In genomic region chr3:40912461-40912860, GRCh38 we compare ENCODE assay signal across 16 cellular contexts.
DNase-seq lines count a peak whose midpoint lies in the region; ATAC-seq and TF ChIP-seq lines count a peak whose summit lies in the region.
"Had no signal": no experiment of that assay in that cellular context is flagged by ENCODE, and none has a peak within 500 bp of the region (broad histone marks: within the 10 kb centered on the region; RNA-seq: fewer than 3 reads in every experiment).

No MANE protein-coding gene starts in this region.

- H3K27ac ChIP-seq in esophagus muscularis mucosa (replicated peaks in 1 of 4) (no peak overlapping the region), right lobe of liver (peak overlapping the region in 1 of 3 donors; percentile 30), transverse colon (peak overlapping the region; percentile 30 to 62 (median 52))
- H3K27ac ChIP-seq: BLaER1 had no signal

- CTCF ChIA-PET in Caco-2 (lab: Charles Lee), result no interaction called here

- peak overlapping the region; percentile 43 for H3K27ac Mint-ChIP-seq in Caco-2 (ENCODE audit: unreplicated experiment)
- H3K27ac Mint-ChIP-seq: CD14-positive monocyte; CD4-positive, alpha-beta memory T cell; H9 had no signal

- H3K4me3 ChIP-seq in Caco-2 (ENCODE audit: low read depth, low read length) (no peak overlapping the region), esophagus muscularis mucosa (no peak overlapping the region), right lobe of liver (no peak overlapping the region), transverse colon (no peak overlapping the region)
- H3K4me3 ChIP-seq: BLaER1, GM12878 had no signal

- TF ChIP-seq CTCF in Caco-2 (IDR thresholded peaks at IDR 0.05; ENCODE audit: insufficient read depth in 1 of 2, low read depth in 1 of 2, low read length in 1 of 2, severe bottlenecking in 1 of 2, unreplicated experiment in 1 of 2), result no peak
- no peak for TF ChIP-seq CTCF in esophagus muscularis mucosa (IDR thresholded peaks at IDR 0.05)
- no peak for TF ChIP-seq CTCF in right lobe of liver (IDR thresholded peaks at IDR 0.05)
- TF ChIP-seq CTCF in transverse colon (IDR thresholded peaks at IDR 0.05), result no peak

- H3K36me3 Mint-ChIP-seq in Caco-2 (ENCODE audit: insufficient read depth, unreplicated experiment), result no peaks in the 10 kb centered on the region
- H3K36me3 Mint-ChIP-seq: CD14-positive monocyte; CD4-positive, alpha-beta memory T cell had no signal

- peaks cover 19% of the 10 kb centered on the region for H3K4me1 ChIP-seq in Caco-2
- H3K4me1 ChIP-seq in esophagus muscularis mucosa, result peaks cover 0 to 7% (median 0%) of the 10 kb centered on the region in 4 donors
- H3K4me1 ChIP-seq in right lobe of liver, result peaks cover 0 to 31% (median 5%) of the 10 kb centered on the region in 4 donors
- peaks cover 3 to 26% (median 18%) of the 10 kb centered on the region in 4 donors for H3K4me1 ChIP-seq in transverse colon
- H3K4me1 ChIP-seq: BLaER1 had no signal

- H3K9me3 Mint-ChIP-seq in Caco-2 (ENCODE audit: unreplicated experiment), result no peaks in the 10 kb centered on the region
- H3K9me3 Mint-ChIP-seq: CD4-positive, alpha-beta memory T cell; H9 had no signal

- H3K4me3 Mint-ChIP-seq in Caco-2 (ENCODE audit: unreplicated experiment), result no peak overlapping the region
- H3K4me3 Mint-ChIP-seq: CD14-positive monocyte; CD4-positive, alpha-beta memory T cell; H9 had no signal

- no peaks in the 10 kb centered on the region for H3K9me3 ChIP-seq in Caco-2
- no peaks in the 10 kb centered on the region for H3K9me3 ChIP-seq in esophagus muscularis mucosa
- H3K9me3 ChIP-seq in right lobe of liver, result no peaks in the 10 kb centered on the region
- no peaks in the 10 kb centered on the region for H3K9me3 ChIP-seq in transverse colon
- H3K9me3 ChIP-seq: BLaER1 had no signal

- peaks cover 13% of the 10 kb centered on the region for H3K4me1 Mint-ChIP-seq in Caco-2 (ENCODE audit: low read depth, unreplicated experiment)
- H3K4me1 Mint-ChIP-seq: CD14-positive monocyte; CD4-positive, alpha-beta memory T cell had no signal

- intact Hi-C loops in Caco-2 (cut with micrococcal nuclease; ENCODE audit: unreplicated experiment), result no loop called here
- intact Hi-C loops in esophagus muscularis mucosa (cut with DNase I), result no loop called here
- intact Hi-C loops in right lobe of liver (cut with DNase I), result no loop called here
- intact Hi-C loops in transverse colon (cut with DNase I; ENCODE audit: low total_unique reads), result no loop called here

- BruUV-seq in Caco-2 (replicated peaks; lab: Mats Ljungman, UMichigan), result no TSS peak

- no peak for DNase-seq in Caco-2
- peak; percentile 62 for DNase-seq in esophagus muscularis mucosa (ENCODE audit: extremely low spot score)
- DNase-seq in right lobe of liver, result no peak
- no peak for DNase-seq in transverse colon
- DNase-seq in T-helper 1 cell, result no peak
- DNase-seq in activated gamma-delta T cell treated with Interleukin-2 at 50 U/mL for 16 hours, result no peak
- DNase-seq in COLO668 (lab: John Stamatoyannopoulos, UW; ENCODE audit: unreplicated experiment), result no peak
- DNase-seq in ecto neural progenitor cell (ENCODE audit: low spot score), result no peak
- DNase-seq: CD4-positive, alpha-beta memory T cell; DMS 273 treated with DMSO at 0.1 percent for 48 hours; DND-41; EL; H9 had no signal

- in situ Hi-C loops in transverse colon (cut with MboI; ENCODE audit: low pct_ligation_motif_present in 1 of 4, low pct_unique_long_range_greater_than_20kb in 1 of 4, low sequenced_read_pairs in 3 of 4), result no loop called here

- TF ChIP-seq EP300 in esophagus muscularis mucosa (IDR thresholded peaks at IDR 0.05) (no peak), transverse colon (IDR thresholded peaks at IDR 0.05; ENCODE audit: low read depth) (no peak)

- TF ChIP-seq POLR2A in esophagus muscularis mucosa (IDR thresholded peaks at IDR 0.05; ENCODE audit: low read depth), result no peak
- no peak for TF ChIP-seq POLR2A in right lobe of liver (IDR thresholded peaks at IDR 0.05)
- TF ChIP-seq POLR2A in transverse colon (IDR thresholded peaks at IDR 0.05), result no peak

- peak in 3 of 4 donors; percentile 41 to 69 (median 50) for ATAC-seq in right lobe of liver

- WGBS in esophagus muscularis mucosa, result 79% methylated on average over 4 of the region's 4 CpGs
- WGBS in right lobe of liver (ENCODE audit: insufficient coverage, low coverage, low lambda C conversion rate, missing lambda C conversion rate), result 56% methylated on average over 4 of the region's 4 CpGs
- WGBS in transverse colon (ENCODE audit: low coverage in 1 of 2), 2 donors, result 62 to 72% methylated on average over 3 to 4 of the region's 4 CpGs

- H3K36me3 ChIP-seq in Caco-2 (ENCODE audit: control insufficient read depth, insufficient read depth, low read length) (no peaks in the 10 kb centered on the region), esophagus muscularis mucosa (no peaks in the 10 kb centered on the region), right lobe of liver (no peaks in the 10 kb centered on the region), transverse colon (no peaks in the 10 kb centered on the region)
- H3K36me3 ChIP-seq: BLaER1 had no signal

- H3K27me3 Mint-ChIP-seq in Caco-2 (ENCODE audit: insufficient read depth, unreplicated experiment), result no peaks in the 10 kb centered on the region

- no peaks in the 10 kb centered on the region for H3K27me3 ChIP-seq in Caco-2 (replicated peaks; ENCODE audit: control insufficient read depth, insufficient read depth, low read length)
- no peaks in the 10 kb centered on the region for H3K27me3 ChIP-seq in esophagus muscularis mucosa
- H3K27me3 ChIP-seq in right lobe of liver, result no peaks in the 10 kb centered on the region
- no peaks in the 10 kb centered on the region for H3K27me3 ChIP-seq in transverse colon
- H3K27me3 ChIP-seq: BLaER1 had no signal

- POLR2A ChIA-PET in Caco-2 (lab: Charles Lee), result no interaction called here

Comparison
In these comparisons a context has a peak if more than half of its experiments do, and no peak if none do; other contexts are left out.
1. H3K27ac ChIP-seq: peak in transverse colon (4 of 4); none in esophagus muscularis mucosa (0 of 4).